21 cellular contexts compared by ENCODE assay signal in genomic region chr5:15385553-15385952, GRCh38.
DNase-seq lines count a peak whose midpoint lies in the region; FAIRE-seq and TF ChIP-seq lines count a peak whose summit lies in the region.
"Had no signal": no experiment of that assay in that cellular context is flagged by ENCODE, and none has a peak within 500 bp of the region (broad histone marks: within the 10 kb centered on the region; RNA-seq: fewer than 3 reads in every experiment).

No MANE protein-coding gene starts in this region.

- H4K20me1 ChIP-seq in osteoblast (ENCODE audit: insufficient read depth, low read length) = no peaks in the 10 kb centered on the region
- H4K20me1 ChIP-seq: BLaER1 treated with 17β-estradiol and CSF1 and Interleukin-3, amounts not matched to agents 10 nM and 100 nM had no signal

- no peaks in the 10 kb centered on the region for H3K27me3 Mint-ChIP-seq in T-helper 1 cell treated with Interleukin-12 subunit alpha and Interleukin-12 subunit beta and Interleukin-4 antibody, amounts not matched to agents 30 μg/mL and 1 μg/mL, for 36 hours (ENCODE audit: low read depth)
- H3K27me3 Mint-ChIP-seq: B cell; CD4-positive, alpha-beta T cell had no signal

- H3K9me3 Mint-ChIP-seq in T-helper 1 cell treated with Interleukin-12 subunit alpha and Interleukin-12 subunit beta and Interleukin-4 antibody, amounts not matched to agents 30 μg/mL and 1 μg/mL, for 36 hours = peaks cover 23% of the 10 kb centered on the region

- H3K36me3 ChIP-seq in bronchial epithelial cell (ENCODE audit: control insufficient read depth, insufficient read depth, low read length) (no peaks in the 10 kb centered on the region), osteoblast (ENCODE audit: insufficient read depth, low read length) (no peaks in the 10 kb centered on the region), brain microvascular endothelial cell (replicated peaks) (no peaks in the 10 kb centered on the region)
- H3K36me3 ChIP-seq: BLaER1 treated with 17β-estradiol and CSF1 and Interleukin-3, amounts not matched to agents 10 nM and 100 nM had no signal

- H3K27ac ChIP-seq in osteoblast (ENCODE audit: low read depth, low read length) = no peak overlapping the region
- H3K27ac ChIP-seq in brain microvascular endothelial cell = no peak overlapping the region
- H3K27ac ChIP-seq: 22Rv1; A549; BLaER1 treated with 17β-estradiol and CSF1 and Interleukin-3, amounts not matched to agents 10 nM and 100 nM; C4-2B had no signal

- in situ Hi-C loops in brain microvascular endothelial cell (cut with HindIII; ENCODE audit: low pct_ligation_motif_present, low sequenced_read_pairs) = no loop called here

- H3K4me1 ChIP-seq in osteoblast (ENCODE audit: insufficient read depth, low read length) = no peaks in the 10 kb centered on the region
- H3K4me1 ChIP-seq: A549; BLaER1 treated with 17β-estradiol and CSF1 and Interleukin-3, amounts not matched to agents 10 nM and 100 nM; Caco-2 had no signal

- TF ChIP-seq CTCF in bronchial epithelial cell (IDR thresholded peaks at IDR 0.05; ENCODE audit: insufficient read depth, low read length, severe bottlenecking) = no peak
- no peak for TF ChIP-seq CTCF in osteoblast (IDR thresholded peaks at IDR 0.05; ENCODE audit: extremely low read depth, low read depth, low read length)
- no peak for TF ChIP-seq CTCF in brain microvascular endothelial cell (IDR thresholded peaks at IDR 0.05; ENCODE audit: low read depth, low read length, missing control alignments)

- no peak overlapping the region for H3K4me3 Mint-ChIP-seq in T-helper 1 cell treated with Interleukin-12 subunit alpha and Interleukin-12 subunit beta and Interleukin-4 antibody, amounts not matched to agents 30 μg/mL and 1 μg/mL, for 36 hours
- H3K4me3 Mint-ChIP-seq: B cell; CD4-positive, alpha-beta T cell; CD8-positive, alpha-beta T cell had no signal

- H2AFZ ChIP-seq in osteoblast (ENCODE audit: low read length) = no peak overlapping the region

- H3K9me3 ChIP-seq in osteoblast (ENCODE audit: low read depth, low read length) = no peaks in the 10 kb centered on the region
- H3K9me3 ChIP-seq: A549, Caco-2 had no signal

- no peak for DNase-seq in T-helper 1 cell
- no peak for DNase-seq in bronchial epithelial cell (ENCODE audit: low read depth)
- peak; percentile 64 for DNase-seq in osteoblast (ENCODE audit: insufficient read length, low spot score, missing footprints)
- no peak for DNase-seq in brain microvascular endothelial cell
- DNase-seq: AML-193; Caco-2; Calu3; CD4-positive, alpha-beta T cell; CD8-positive, alpha-beta T cell; DMS79 treated with DMSO at 0.1 percent for 48 hours; GF-D8 had no signal

- H3K79me2 ChIP-seq in osteoblast (ENCODE audit: insufficient read depth, low read length) = no peaks in the 10 kb centered on the region

- H3K4me1 Mint-ChIP-seq in T-helper 1 cell treated with Interleukin-12 subunit alpha and Interleukin-12 subunit beta and Interleukin-4 antibody, amounts not matched to agents 30 μg/mL and 1 μg/mL, for 36 hours (ENCODE audit: low read depth) = no peaks in the 10 kb centered on the region
- H3K4me1 Mint-ChIP-seq: B cell had no signal

- peak overlapping the region; percentile 31 for H3K27ac Mint-ChIP-seq in T-helper 1 cell treated with Interleukin-12 subunit alpha and Interleukin-12 subunit beta and Interleukin-4 antibody, amounts not matched to agents 30 μg/mL and 1 μg/mL, for 36 hours
- H3K27ac Mint-ChIP-seq: B cell; CD4-positive, alpha-beta T cell; CD8-positive, alpha-beta T cell had no signal

- H3K27me3 ChIP-seq in bronchial epithelial cell (ENCODE audit: control insufficient read depth, insufficient read depth, low read length) = no peaks in the 10 kb centered on the region
- no peaks in the 10 kb centered on the region for H3K27me3 ChIP-seq in osteoblast (ENCODE audit: insufficient read depth, low read length)
- no peaks in the 10 kb centered on the region for H3K27me3 ChIP-seq in brain microvascular endothelial cell (replicated peaks)
- H3K27me3 ChIP-seq: BLaER1 treated with 17β-estradiol and CSF1 and Interleukin-3, amounts not matched to agents 10 nM and 100 nM had no signal

- H3K4me3 ChIP-seq in bronchial epithelial cell (ENCODE audit: low read depth, low read length) (no peak overlapping the region), osteoblast (ENCODE audit: insufficient read depth, low read length) (no peak overlapping the region), brain microvascular endothelial cell (ENCODE audit: low read depth, low read length) (no peak overlapping the region)
- H3K4me3 ChIP-seq: A549; BLaER1 treated with 17β-estradiol and CSF1 and Interleukin-3, amounts not matched to agents 10 nM and 100 nM had no signal

- H3K4me2 ChIP-seq in osteoblast (ENCODE audit: insufficient read depth, low read length) = no peak overlapping the region
- H3K4me2 ChIP-seq: A549; BLaER1 treated with 17β-estradiol and CSF1 and Interleukin-3, amounts not matched to agents 10 nM and 100 nM had no signal

- FAIRE-seq in bronchial epithelial cell (lab: Jason Lieb, UNC) = peak; percentile 13
- FAIRE-seq: A549, D721Med, G401.6, GM12891, GM19239 had no signal

- H3K36me3 Mint-ChIP-seq in T-helper 1 cell treated with Interleukin-12 subunit alpha and Interleukin-12 subunit beta and Interleukin-4 antibody, amounts not matched to agents 30 μg/mL and 1 μg/mL, for 36 hours (ENCODE audit: low read depth) = no peaks in the 10 kb centered on the region
- H3K36me3 Mint-ChIP-seq: CD8-positive, alpha-beta T cell had no signal
